Comparison of ENCODE assay signal across 1 cellular context in the genomic region with DNA sequence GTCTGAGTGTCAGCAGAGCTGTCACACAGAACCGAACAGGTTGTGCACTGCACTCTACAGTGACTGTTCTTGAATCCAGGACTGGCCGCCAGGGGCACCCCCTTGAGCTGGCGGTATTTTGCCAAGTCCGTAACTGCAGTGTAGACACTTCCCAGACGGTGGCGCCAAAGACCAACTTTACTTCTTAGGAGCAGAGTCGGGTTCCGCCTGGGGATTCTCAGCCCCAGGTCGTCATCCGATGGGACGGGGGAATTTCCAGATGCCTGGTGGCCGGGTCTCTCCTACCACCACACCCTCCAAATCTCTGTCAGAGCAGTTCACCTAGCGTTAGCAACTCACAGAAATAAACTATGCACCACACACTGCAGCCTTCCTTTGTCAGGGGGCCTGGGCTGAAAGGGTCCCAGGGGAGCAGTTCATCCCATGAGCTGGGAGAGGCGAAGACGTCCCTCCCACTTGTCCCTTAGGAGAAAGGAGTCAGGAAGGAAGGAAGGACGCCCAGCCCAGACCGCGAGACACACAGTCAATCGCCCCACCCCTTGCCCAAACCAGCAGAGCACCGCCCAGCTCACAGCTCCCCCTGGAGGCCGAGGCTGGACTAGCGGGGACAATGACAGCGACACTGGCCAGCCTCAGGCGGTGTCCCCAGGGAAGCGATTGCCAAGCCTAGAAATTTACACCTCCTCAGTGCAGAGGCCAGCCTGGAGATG.
TF ChIP-seq lines count a peak whose summit lies in the region.

No MANE protein-coding gene starts in this region.

TF ChIP-seq in K562, 482 proteins besides CTCF, POLR2A, EP300 and RAD21 (continued from another document and continues in another):
- TF ChIP-seq, protein P1, sequence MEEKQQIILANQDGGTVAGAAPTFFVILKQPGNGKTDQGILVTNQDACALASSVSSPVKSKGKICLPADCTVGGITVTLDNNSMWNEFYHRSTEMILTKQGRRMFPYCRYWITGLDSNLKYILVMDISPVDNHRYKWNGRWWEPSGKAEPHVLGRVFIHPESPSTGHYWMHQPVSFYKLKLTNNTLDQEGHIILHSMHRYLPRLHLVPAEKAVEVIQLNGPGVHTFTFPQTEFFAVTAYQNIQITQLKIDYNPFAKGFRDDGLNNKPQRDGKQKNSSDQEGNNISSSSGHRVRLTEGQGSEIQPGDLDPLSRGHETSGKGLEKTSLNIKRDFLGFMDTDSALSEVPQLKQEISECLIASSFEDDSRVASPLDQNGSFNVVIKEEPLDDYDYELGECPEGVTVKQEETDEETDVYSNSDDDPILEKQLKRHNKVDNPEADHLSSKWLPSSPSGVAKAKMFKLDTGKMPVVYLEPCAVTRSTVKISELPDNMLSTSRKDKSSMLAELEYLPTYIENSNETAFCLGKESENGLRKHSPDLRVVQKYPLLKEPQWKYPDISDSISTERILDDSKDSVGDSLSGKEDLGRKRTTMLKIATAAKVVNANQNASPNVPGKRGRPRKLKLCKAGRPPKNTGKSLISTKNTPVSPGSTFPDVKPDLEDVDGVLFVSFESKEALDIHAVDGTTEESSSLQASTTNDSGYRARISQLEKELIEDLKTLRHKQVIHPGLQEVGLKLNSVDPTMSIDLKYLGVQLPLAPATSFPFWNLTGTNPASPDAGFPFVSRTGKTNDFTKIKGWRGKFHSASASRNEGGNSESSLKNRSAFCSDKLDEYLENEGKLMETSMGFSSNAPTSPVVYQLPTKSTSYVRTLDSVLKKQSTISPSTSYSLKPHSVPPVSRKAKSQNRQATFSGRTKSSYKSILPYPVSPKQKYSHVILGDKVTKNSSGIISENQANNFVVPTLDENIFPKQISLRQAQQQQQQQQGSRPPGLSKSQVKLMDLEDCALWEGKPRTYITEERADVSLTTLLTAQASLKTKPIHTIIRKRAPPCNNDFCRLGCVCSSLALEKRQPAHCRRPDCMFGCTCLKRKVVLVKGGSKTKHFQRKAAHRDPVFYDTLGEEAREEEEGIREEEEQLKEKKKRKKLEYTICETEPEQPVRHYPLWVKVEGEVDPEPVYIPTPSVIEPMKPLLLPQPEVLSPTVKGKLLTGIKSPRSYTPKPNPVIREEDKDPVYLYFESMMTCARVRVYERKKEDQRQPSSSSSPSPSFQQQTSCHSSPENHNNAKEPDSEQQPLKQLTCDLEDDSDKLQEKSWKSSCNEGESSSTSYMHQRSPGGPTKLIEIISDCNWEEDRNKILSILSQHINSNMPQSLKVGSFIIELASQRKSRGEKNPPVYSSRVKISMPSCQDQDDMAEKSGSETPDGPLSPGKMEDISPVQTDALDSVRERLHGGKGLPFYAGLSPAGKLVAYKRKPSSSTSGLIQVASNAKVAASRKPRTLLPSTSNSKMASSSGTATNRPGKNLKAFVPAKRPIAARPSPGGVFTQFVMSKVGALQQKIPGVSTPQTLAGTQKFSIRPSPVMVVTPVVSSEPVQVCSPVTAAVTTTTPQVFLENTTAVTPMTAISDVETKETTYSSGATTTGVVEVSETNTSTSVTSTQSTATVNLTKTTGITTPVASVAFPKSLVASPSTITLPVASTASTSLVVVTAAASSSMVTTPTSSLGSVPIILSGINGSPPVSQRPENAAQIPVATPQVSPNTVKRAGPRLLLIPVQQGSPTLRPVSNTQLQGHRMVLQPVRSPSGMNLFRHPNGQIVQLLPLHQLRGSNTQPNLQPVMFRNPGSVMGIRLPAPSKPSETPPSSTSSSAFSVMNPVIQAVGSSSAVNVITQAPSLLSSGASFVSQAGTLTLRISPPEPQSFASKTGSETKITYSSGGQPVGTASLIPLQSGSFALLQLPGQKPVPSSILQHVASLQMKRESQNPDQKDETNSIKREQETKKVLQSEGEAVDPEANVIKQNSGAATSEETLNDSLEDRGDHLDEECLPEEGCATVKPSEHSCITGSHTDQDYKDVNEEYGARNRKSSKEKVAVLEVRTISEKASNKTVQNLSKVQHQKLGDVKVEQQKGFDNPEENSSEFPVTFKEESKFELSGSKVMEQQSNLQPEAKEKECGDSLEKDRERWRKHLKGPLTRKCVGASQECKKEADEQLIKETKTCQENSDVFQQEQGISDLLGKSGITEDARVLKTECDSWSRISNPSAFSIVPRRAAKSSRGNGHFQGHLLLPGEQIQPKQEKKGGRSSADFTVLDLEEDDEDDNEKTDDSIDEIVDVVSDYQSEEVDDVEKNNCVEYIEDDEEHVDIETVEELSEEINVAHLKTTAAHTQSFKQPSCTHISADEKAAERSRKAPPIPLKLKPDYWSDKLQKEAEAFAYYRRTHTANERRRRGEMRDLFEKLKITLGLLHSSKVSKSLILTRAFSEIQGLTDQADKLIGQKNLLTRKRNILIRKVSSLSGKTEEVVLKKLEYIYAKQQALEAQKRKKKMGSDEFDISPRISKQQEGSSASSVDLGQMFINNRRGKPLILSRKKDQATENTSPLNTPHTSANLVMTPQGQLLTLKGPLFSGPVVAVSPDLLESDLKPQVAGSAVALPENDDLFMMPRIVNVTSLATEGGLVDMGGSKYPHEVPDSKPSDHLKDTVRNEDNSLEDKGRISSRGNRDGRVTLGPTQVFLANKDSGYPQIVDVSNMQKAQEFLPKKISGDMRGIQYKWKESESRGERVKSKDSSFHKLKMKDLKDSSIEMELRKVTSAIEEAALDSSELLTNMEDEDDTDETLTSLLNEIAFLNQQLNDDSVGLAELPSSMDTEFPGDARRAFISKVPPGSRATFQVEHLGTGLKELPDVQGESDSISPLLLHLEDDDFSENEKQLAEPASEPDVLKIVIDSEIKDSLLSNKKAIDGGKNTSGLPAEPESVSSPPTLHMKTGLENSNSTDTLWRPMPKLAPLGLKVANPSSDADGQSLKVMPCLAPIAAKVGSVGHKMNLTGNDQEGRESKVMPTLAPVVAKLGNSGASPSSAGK (IDR thresholded peaks at IDR 0.05): no peak
- TF ChIP-seq SAFB2 (IDR thresholded peaks at IDR 0.05; ENCODE audit: borderline replicate concordance, low read depth, low read length, severe bottlenecking): no peak
- TF ChIP-seq ZNF778 (CRISPR knock-in tag; IDR thresholded peaks at IDR 0.05): no peak
- TF ChIP-seq, protein P2, sequence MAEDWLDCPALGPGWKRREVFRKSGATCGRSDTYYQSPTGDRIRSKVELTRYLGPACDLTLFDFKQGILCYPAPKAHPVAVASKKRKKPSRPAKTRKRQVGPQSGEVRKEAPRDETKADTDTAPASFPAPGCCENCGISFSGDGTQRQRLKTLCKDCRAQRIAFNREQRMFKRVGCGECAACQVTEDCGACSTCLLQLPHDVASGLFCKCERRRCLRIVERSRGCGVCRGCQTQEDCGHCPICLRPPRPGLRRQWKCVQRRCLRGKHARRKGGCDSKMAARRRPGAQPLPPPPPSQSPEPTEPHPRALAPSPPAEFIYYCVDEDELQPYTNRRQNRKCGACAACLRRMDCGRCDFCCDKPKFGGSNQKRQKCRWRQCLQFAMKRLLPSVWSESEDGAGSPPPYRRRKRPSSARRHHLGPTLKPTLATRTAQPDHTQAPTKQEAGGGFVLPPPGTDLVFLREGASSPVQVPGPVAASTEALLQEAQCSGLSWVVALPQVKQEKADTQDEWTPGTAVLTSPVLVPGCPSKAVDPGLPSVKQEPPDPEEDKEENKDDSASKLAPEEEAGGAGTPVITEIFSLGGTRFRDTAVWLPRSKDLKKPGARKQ (CRISPR knock-in tag; IDR thresholded peaks at IDR 0.05): no peak
- TF ChIP-seq TRIM24 (IDR thresholded peaks at IDR 0.05): no peak
- TF ChIP-seq ZNF324 (CRISPR knock-in tag; IDR thresholded peaks at IDR 0.05): no peak
- no peak for TF ChIP-seq HDGF (IDR thresholded peaks at IDR 0.05)
- TF ChIP-seq SMARCA5 (IDR thresholded peaks at IDR 0.05): peak; percentile 92
- no peak for TF ChIP-seq POLR3G (IDR thresholded peaks at IDR 0.05; ENCODE audit: extremely low read depth, insufficient read length, insufficient replicate concordance)
- TF ChIP-seq CAMTA2 (CRISPR knock-in tag; conservative IDR thresholded peaks at IDR 0.05): no peak
- no peak for TF ChIP-seq NUFIP1 (IDR thresholded peaks at IDR 0.05; ENCODE audit: partially characterized antibody)
- TF ChIP-seq, protein P3, sequence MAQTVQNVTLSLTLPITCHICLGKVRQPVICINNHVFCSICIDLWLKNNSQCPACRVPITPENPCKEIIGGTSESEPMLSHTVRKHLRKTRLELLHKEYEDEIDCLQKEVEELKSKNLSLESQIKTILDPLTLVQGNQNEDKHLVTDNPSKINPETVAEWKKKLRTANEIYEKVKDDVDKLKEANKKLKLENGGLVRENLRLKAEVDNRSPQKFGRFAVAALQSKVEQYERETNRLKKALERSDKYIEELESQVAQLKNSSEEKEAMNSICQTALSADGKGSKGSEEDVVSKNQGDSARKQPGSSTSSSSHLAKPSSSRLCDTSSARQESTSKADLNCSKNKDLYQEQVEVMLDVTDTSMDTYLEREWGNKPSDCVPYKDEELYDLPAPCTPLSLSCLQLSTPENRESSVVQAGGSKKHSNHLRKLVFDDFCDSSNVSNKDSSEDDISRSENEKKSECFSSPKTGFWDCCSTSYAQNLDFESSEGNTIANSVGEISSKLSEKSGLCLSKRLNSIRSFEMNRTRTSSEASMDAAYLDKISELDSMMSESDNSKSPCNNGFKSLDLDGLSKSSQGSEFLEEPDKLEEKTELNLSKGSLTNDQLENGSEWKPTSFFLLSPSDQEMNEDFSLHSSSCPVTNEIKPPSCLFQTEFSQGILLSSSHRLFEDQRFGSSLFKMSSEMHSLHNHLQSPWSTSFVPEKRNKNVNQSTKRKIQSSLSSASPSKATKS (CRISPR knock-in tag; IDR thresholded peaks at IDR 0.05): no peak
- TF ChIP-seq, protein P4, sequence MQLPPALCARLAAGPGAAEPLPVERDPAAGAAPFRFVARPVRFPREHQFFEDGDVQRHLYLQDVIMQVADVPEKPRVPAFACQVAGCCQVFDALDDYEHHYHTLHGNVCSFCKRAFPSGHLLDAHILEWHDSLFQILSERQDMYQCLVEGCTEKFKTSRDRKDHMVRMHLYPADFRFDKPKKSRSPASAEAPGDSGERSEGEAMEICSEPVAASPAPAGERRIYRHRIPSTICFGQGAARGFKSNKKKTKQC (CRISPR knock-in tag; IDR thresholded peaks at IDR 0.05): peak; percentile 5; the same call in 1 of the 2 replicates
- TF ChIP-seq ZNF586 (CRISPR knock-in tag; conservative IDR thresholded peaks at IDR 0.05): no peak
- no peak for TF ChIP-seq ZNF764 (CRISPR knock-in tag; IDR thresholded peaks at IDR 0.05; ENCODE audit: low read depth)
- TF ChIP-seq, protein P5, sequence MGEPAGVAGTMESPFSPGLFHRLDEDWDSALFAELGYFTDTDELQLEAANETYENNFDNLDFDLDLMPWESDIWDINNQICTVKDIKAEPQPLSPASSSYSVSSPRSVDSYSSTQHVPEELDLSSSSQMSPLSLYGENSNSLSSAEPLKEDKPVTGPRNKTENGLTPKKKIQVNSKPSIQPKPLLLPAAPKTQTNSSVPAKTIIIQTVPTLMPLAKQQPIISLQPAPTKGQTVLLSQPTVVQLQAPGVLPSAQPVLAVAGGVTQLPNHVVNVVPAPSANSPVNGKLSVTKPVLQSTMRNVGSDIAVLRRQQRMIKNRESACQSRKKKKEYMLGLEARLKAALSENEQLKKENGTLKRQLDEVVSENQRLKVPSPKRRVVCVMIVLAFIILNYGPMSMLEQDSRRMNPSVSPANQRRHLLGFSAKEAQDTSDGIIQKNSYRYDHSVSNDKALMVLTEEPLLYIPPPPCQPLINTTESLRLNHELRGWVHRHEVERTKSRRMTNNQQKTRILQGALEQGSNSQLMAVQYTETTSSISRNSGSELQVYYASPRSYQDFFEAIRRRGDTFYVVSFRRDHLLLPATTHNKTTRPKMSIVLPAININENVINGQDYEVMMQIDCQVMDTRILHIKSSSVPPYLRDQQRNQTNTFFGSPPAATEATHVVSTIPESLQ (CRISPR knock-in tag; IDR thresholded peaks at IDR 0.05): no peak
- TF ChIP-seq ARID1B (IDR thresholded peaks at IDR 0.05): peak; percentile 40; the same call in 1 of the 2 replicates
- no peak for TF ChIP-seq MTA2 (IDR thresholded peaks at IDR 0.05; ENCODE audit: low read depth)
- no peak for TF ChIP-seq ZNF354B (CRISPR knock-in tag; IDR thresholded peaks at IDR 0.05)
- TF ChIP-seq THRAP3 (IDR thresholded peaks at IDR 0.05; ENCODE audit: borderline replicate concordance): no peak
- no peak for TF ChIP-seq KDM5B (IDR thresholded peaks at IDR 0.05; ENCODE audit: insufficient replicate concordance, low read depth, low read length)
- 0 out of 4 replicates have a peak, but pooled peaks of 1 of the 2 experiments have one; percentile 16 for TF ChIP-seq ARNT (IDR thresholded peaks at IDR 0.05)
- no peak for TF ChIP-seq RBM39 (optimal IDR thresholded peaks at IDR 0.05; ENCODE audit: low read depth, low read length)
- no peak for TF ChIP-seq RHOXF2B (CRISPR knock-in tag; conservative IDR thresholded peaks at IDR 0.05)
- no peak for TF ChIP-seq ZNF239 (CRISPR knock-in tag; IDR thresholded peaks at IDR 0.05)
- TF ChIP-seq TCFL5 (CRISPR knock-in tag; conservative IDR thresholded peaks at IDR 0.05): no peak
- peak; percentile 36; the same call in 1 of the 2 replicates for TF ChIP-seq RBFOX2 (IDR thresholded peaks at IDR 0.05; ENCODE audit: low read depth, low read length)
- TF ChIP-seq, protein P6, sequence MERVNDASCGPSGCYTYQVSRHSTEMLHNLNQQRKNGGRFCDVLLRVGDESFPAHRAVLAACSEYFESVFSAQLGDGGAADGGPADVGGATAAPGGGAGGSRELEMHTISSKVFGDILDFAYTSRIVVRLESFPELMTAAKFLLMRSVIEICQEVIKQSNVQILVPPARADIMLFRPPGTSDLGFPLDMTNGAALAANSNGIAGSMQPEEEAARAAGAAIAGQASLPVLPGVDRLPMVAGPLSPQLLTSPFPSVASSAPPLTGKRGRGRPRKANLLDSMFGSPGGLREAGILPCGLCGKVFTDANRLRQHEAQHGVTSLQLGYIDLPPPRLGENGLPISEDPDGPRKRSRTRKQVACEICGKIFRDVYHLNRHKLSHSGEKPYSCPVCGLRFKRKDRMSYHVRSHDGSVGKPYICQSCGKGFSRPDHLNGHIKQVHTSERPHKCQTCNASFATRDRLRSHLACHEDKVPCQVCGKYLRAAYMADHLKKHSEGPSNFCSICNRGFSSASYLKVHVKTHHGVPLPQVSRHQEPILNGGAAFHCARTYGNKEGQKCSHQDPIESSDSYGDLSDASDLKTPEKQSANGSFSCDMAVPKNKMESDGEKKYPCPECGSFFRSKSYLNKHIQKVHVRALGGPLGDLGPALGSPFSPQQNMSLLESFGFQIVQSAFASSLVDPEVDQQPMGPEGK (CRISPR knock-in tag; IDR thresholded peaks at IDR 0.05; ENCODE audit: borderline replicate concordance): no peak
- no peak for TF ChIP-seq MYC (IDR thresholded peaks at IDR 0.05; ENCODE audit: low read depth, low read length)
- TF ChIP-seq MYC (CRISPR knock-in tag; IDR thresholded peaks at IDR 0.05; ENCODE audit: borderline replicate concordance, low read depth): no peak
- TF ChIP-seq CBX2 (IDR thresholded peaks at IDR 0.05; ENCODE audit: insufficient read depth, low read length, poor library complexity, severe bottlenecking): no peak
- TF ChIP-seq, protein P7, sequence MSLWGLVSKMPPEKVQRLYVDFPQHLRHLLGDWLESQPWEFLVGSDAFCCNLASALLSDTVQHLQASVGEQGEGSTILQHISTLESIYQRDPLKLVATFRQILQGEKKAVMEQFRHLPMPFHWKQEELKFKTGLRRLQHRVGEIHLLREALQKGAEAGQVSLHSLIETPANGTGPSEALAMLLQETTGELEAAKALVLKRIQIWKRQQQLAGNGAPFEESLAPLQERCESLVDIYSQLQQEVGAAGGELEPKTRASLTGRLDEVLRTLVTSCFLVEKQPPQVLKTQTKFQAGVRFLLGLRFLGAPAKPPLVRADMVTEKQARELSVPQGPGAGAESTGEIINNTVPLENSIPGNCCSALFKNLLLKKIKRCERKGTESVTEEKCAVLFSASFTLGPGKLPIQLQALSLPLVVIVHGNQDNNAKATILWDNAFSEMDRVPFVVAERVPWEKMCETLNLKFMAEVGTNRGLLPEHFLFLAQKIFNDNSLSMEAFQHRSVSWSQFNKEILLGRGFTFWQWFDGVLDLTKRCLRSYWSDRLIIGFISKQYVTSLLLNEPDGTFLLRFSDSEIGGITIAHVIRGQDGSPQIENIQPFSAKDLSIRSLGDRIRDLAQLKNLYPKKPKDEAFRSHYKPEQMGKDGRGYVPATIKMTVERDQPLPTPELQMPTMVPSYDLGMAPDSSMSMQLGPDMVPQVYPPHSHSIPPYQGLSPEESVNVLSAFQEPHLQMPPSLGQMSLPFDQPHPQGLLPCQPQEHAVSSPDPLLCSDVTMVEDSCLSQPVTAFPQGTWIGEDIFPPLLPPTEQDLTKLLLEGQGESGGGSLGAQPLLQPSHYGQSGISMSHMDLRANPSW (CRISPR knock-in tag; IDR thresholded peaks at IDR 0.05): no peak
